ENCODE assay signal across 8 cellular contexts in the genomic region with DNA sequence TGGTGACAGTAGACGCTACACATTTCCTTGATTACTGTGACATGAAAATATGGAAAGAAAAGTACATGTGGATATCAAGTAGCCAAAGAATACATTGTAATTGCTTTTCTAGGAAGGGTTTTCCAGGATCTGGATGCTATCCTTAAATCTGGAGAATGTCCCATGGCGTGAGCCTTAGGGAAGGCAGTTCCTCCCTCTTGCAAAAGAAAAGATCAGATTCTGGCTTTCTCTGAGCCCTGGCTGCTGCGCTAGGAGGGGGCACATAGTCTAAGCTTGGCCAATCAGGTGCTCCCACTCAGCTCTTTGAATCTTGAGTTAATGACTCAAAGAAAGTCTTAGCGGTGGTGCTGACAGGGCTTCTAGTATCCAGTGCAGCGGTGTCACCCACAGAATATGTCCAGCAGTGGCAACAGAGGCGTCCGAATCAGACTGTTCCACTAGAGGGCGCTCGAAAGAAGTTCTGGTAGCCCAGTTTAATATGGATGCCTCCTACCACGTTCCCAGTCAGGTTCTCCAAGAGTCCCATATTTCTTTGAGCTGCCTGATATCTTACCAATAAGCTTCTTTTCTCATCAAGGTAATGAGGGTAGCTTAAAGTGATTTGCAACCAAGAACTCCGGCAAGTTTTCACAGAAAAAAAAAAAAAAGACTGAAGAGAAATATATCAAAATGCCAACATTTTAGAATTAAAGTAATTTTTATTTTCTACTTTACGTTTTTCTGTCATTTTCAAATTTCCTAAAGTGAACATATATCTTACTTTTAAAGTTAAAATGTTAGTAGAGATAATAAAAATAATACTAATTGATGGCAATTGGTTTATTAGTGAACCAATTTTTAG.
DNase-seq lines count a peak whose midpoint lies in the region; ATAC-seq, FAIRE-seq and TF ChIP-seq lines count a peak whose summit lies in the region.

No MANE protein-coding gene starts in this region.

- POLR2A ChIA-PET in Caco-2 (lab: Charles Lee) = no interaction called here

- H3K4me1 Mint-ChIP-seq in Caco-2 (ENCODE audit: low read depth, unreplicated experiment) (no peaks in the 10 kb centered on the region), chondrocyte (ENCODE audit: low read depth) (peaks cover 2% of the 10 kb centered on the region)

- H3K27me3 ChIP-seq in Caco-2 (replicated peaks; ENCODE audit: control insufficient read depth, insufficient read depth, low read length) = no peaks in the 10 kb centered on the region

- H3K4me3 Mint-ChIP-seq in Caco-2 (ENCODE audit: unreplicated experiment) (no peak overlapping the region), chondrocyte (ENCODE audit: unreplicated experiment) (no peak overlapping the region)

- no TSS peak for BruUV-seq in Caco-2 (replicated peaks; lab: Mats Ljungman, UMichigan)

- TF ChIP-seq POLR2A in H54 (IDR thresholded peaks at IDR 0.05; ENCODE audit: low read depth, low read length) = no peak

- FAIRE-seq in H54 (lab: Jason Lieb, UNC) = no peak

- H3K9me3 Mint-ChIP-seq in Caco-2 (ENCODE audit: unreplicated experiment) (no peaks in the 10 kb centered on the region), chondrocyte (ENCODE audit: low read depth) (no peaks in the 10 kb centered on the region)

- no peaks in the 10 kb centered on the region for H3K36me3 ChIP-seq in Caco-2 (ENCODE audit: control insufficient read depth, insufficient read depth, low read length)

- H3K27ac Mint-ChIP-seq in Caco-2 (ENCODE audit: unreplicated experiment) (no peak overlapping the region), chondrocyte (ENCODE audit: unreplicated experiment) (no peak overlapping the region)

- no peak overlapping the region for H3K4me3 ChIP-seq in Caco-2 (ENCODE audit: low read depth, low read length)

- intact Hi-C loops in Caco-2 (cut with micrococcal nuclease; ENCODE audit: unreplicated experiment) = loop anchor here (1.0 kb wide), 2 partner anchors 169 to 235 kb away; no protein-coding TSS in a partner anchor

- H3K36me3 Mint-ChIP-seq in Caco-2 (ENCODE audit: insufficient read depth, unreplicated experiment) = no peaks in the 10 kb centered on the region
- H3K36me3 Mint-ChIP-seq in chondrocyte (ENCODE audit: low read depth) = no peaks in the 10 kb centered on the region

- H3K9me3 ChIP-seq in Caco-2 = no peaks in the 10 kb centered on the region

- TF ChIP-seq CTCF in Caco-2 (IDR thresholded peaks at IDR 0.05; ENCODE audit: insufficient read depth in 1 of 2, low read depth in 1 of 2, low read length in 1 of 2, severe bottlenecking in 1 of 2, unreplicated experiment in 1 of 2) (peak; percentile 42 to 45), chondrocyte (IDR thresholded peaks at IDR 0.05) (peak; percentile 91)

- ATAC-seq in left lobe of liver (peak; percentile 97), HG03469 (IDR thresholded peaks at IDR 0.05; ENCODE audit: unreplicated experiment) (no peak)

- peak; percentile 66 to 72 for DNase-seq in Caco-2
- DNase-seq in H54 (ENCODE audit: insufficient read length, low spot score) = peak; percentile 12
- peak; percentile 48 for DNase-seq in NCI-H2107 (lab: John Stamatoyannopoulos, UW)
- DNase-seq in activated CD4-positive, alpha-beta T cell treated with anti-CD3 and anti-CD28 coated beads for 1 hour = peak; percentile 20
- no peak for DNase-seq in chondrocyte (ENCODE audit: low spot score)
- peak; percentile 63 for DNase-seq in left lobe of liver (ENCODE audit: low spot score)
- peak; percentile 3 to 31 (median 24) for DNase-seq in stimulated activated CD4-positive, alpha-beta T cell treated with anti-CD3 and anti-CD28 coated beads, TNF-alpha, amount 100 ng/mL, for 1 hour (ENCODE audit: low read depth in 3 of 3, low spot score in 1 of 3)

- CTCF ChIA-PET in Caco-2 (lab: Charles Lee) = interaction anchor here (0.6 to 0.7 kb wide), 2 partner anchors 9 to 142 kb away, joined by 3 to 5 read pairs; no protein-coding TSS in a partner anchor

- no peaks in the 10 kb centered on the region for H3K4me1 ChIP-seq in Caco-2

- H3K27me3 Mint-ChIP-seq in Caco-2 (ENCODE audit: insufficient read depth, unreplicated experiment) = no peaks in the 10 kb centered on the region
- H3K27me3 Mint-ChIP-seq in chondrocyte (ENCODE audit: low read depth) = no peaks in the 10 kb centered on the region
